1 cellular context compared by ENCODE assay signal in the genomic region with DNA sequence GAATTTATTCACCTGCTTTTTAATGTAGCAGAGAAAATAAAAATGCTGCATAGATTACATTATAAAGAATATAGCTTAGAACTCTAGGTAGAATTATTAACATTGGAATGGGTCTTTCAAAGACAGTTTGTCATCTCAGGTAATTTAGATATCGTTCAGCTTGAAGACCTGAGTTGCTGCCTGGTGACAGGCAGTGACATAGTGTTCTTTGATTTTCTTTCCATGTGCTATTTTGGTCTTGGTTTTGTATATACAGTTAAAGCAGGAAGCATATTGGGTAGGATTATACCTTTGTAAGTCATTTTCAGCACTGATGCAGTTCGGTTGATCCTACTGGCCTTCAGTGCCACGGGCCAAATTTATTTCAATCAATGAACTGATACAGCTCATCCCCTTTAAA.
TF ChIP-seq lines count a peak whose summit lies in the region.

No MANE protein-coding gene starts in this region.

TF ChIP-seq in WTC11, 78 proteins besides CTCF, POLR2A, EP300 and RAD21 (continued from another document):
- TF ChIP-seq, protein P1, sequence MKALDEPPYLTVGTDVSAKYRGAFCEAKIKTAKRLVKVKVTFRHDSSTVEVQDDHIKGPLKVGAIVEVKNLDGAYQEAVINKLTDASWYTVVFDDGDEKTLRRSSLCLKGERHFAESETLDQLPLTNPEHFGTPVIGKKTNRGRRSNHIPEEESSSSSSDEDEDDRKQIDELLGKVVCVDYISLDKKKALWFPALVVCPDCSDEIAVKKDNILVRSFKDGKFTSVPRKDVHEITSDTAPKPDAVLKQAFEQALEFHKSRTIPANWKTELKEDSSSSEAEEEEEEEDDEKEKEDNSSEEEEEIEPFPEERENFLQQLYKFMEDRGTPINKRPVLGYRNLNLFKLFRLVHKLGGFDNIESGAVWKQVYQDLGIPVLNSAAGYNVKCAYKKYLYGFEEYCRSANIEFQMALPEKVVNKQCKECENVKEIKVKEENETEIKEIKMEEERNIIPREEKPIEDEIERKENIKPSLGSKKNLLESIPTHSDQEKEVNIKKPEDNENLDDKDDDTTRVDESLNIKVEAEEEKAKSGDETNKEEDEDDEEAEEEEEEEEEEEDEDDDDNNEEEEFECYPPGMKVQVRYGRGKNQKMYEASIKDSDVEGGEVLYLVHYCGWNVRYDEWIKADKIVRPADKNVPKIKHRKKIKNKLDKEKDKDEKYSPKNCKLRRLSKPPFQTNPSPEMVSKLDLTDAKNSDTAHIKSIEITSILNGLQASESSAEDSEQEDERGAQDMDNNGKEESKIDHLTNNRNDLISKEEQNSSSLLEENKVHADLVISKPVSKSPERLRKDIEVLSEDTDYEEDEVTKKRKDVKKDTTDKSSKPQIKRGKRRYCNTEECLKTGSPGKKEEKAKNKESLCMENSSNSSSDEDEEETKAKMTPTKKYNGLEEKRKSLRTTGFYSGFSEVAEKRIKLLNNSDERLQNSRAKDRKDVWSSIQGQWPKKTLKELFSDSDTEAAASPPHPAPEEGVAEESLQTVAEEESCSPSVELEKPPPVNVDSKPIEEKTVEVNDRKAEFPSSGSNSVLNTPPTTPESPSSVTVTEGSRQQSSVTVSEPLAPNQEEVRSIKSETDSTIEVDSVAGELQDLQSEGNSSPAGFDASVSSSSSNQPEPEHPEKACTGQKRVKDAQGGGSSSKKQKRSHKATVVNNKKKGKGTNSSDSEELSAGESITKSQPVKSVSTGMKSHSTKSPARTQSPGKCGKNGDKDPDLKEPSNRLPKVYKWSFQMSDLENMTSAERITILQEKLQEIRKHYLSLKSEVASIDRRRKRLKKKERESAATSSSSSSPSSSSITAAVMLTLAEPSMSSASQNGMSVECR (CRISPR knock-in tag; IDR thresholded peaks at IDR 0.05; ENCODE audit: borderline replicate concordance) = no peak
- TF ChIP-seq SOX15 (CRISPR knock-in tag; IDR thresholded peaks at IDR 0.05) (no peak), JUN (CRISPR knock-in tag; IDR thresholded peaks at IDR 0.05) (no peak)
- TF ChIP-seq, protein P2, sequence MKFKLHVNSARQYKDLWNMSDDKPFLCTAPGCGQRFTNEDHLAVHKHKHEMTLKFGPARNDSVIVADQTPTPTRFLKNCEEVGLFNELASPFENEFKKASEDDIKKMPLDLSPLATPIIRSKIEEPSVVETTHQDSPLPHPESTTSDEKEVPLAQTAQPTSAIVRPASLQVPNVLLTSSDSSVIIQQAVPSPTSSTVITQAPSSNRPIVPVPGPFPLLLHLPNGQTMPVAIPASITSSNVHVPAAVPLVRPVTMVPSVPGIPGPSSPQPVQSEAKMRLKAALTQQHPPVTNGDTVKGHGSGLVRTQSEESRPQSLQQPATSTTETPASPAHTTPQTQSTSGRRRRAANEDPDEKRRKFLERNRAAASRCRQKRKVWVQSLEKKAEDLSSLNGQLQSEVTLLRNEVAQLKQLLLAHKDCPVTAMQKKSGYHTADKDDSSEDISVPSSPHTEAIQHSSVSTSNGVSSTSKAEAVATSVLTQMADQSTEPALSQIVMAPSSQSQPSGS (CRISPR knock-in tag; IDR thresholded peaks at IDR 0.05; ENCODE audit: borderline replicate concordance, low read depth) = no peak
- TF ChIP-seq, protein P3, sequence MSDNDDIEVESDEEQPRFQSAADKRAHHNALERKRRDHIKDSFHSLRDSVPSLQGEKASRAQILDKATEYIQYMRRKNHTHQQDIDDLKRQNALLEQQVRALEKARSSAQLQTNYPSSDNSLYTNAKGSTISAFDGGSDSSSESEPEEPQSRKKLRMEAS (CRISPR knock-in tag; IDR thresholded peaks at IDR 0.05) = no peak
